Comparison of ENCODE assay signal across 12 cellular contexts in the genomic region with DNA sequence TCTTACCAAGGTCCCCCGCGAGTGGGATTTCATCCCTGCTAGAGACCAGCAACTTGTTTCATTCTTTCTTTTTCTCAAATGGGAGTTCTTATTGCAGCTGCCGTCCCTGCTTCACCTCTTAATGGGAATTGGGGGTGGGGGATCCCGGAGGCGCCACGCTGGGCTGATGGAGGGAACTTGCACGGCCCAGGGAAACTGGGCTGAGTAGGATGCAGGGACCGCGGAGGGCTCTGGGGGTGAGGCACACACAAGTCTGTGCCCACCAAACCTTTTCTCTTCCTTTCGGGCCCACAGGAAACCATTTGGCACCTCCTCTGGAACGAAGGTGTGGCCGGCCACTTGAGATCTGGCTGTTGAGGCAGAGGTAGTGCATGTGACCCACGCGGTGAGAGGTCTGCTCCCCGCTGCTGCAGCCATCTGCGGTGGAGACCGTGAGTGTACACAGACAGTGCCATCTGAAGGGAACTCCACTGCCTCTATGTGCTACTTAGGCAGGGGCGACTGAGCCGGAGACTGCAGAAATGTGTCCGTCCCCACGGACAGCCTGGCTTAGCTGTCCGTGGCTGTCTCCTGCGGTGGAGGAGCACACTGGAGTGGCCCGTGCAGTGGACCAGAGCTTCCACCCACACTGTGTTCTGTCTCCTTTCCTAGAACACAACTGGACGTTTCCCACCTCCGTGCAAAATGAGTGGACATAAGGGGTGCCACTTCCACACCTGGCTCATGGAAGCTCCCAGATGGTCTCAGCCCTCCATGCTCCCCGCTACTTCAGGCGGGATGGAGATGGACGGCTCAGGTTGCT. TPM values are rescaled to one million over a fixed set of nuclear protein-coding genes. Genes with fewer than 3 reads are reported as not detected.
DNase-seq lines count a peak whose midpoint lies in the region; ATAC-seq and TF ChIP-seq lines count a peak whose summit lies in the region.
"Had no signal": no experiment of that assay in that cellular context is flagged by ENCODE, and none has a peak within 500 bp of the region (broad histone marks: within the 10 kb centered on the region; RNA-seq: fewer than 3 reads in every experiment).

No MANE protein-coding gene starts in this region.

- peak overlapping the region; percentile 35 for H3K4me2 ChIP-seq in SU-DHL-6 (ENCODE audit: low read depth, low read length, poor library complexity, severe bottlenecking)

- no peaks in the 10 kb centered on the region for H3K9me3 ChIP-seq in SU-DHL-6 (ENCODE audit: insufficient read depth, low read length)

- H4K20me1 ChIP-seq in SU-DHL-6 (ENCODE audit: low read depth, low read length), result no peaks in the 10 kb centered on the region

- intact Hi-C loops in sciatic nerve (cut with DNase I), result loop anchor here (10.0 kb wide), 1 partner anchor 116 kb away; no protein-coding TSS in a partner anchor

- H3K27me3 ChIP-seq in SU-DHL-6 (ENCODE audit: low read length), result no peaks in the 10 kb centered on the region

- no peak overlapping the region for H3K9ac ChIP-seq in SU-DHL-6 (ENCODE audit: low read length)

- no peak overlapping the region for H2AFZ ChIP-seq in SU-DHL-6 (ENCODE audit: low read depth, low read length, severe bottlenecking)

- ATAC-seq in sciatic nerve, result peak; percentile 63
- no peak for ATAC-seq in HG03460 (IDR thresholded peaks at IDR 0.05; ENCODE audit: unreplicated experiment)
- no peak for ATAC-seq in GM18502 (IDR thresholded peaks at IDR 0.05; ENCODE audit: poor library complexity, unreplicated experiment)
- ATAC-seq: activated CD8-positive, alpha-beta T cell treated with anti-CD3 and anti-CD28 coated beads, Interleukin-2, amount 10 ng/mL, durations not matched to agents 7 days and 5 days; natural killer cell treated with Interleukin-12 subunit alpha and Interleukin-12 subunit beta and Interleukin-15 and Interleukin-18, amount 100 ng/mL, for 72 hours had no signal

- peak overlapping the region; percentile 54 for H3K27ac ChIP-seq in SU-DHL-6 (ENCODE audit: low read depth, low read length)
- H3K27ac ChIP-seq: SK-N-MC had no signal

- TF ChIP-seq CTCF in SU-DHL-6 (IDR thresholded peaks at IDR 0.05; ENCODE audit: insufficient read depth, low read length, poor library complexity, severe bottlenecking), result no peak

- peaks cover 15% of the 10 kb centered on the region for H3F3A ChIP-seq in SU-DHL-6 (ENCODE audit: insufficient read depth)

- H3K36me3 ChIP-seq in SU-DHL-6 (ENCODE audit: low read length), result peaks cover 12% of the 10 kb centered on the region

- H3K79me2 ChIP-seq in SU-DHL-6 (ENCODE audit: insufficient read depth, low read length), result no peaks in the 10 kb centered on the region

- no peak overlapping the region for H3K4me3 ChIP-seq in SU-DHL-6 (ENCODE audit: insufficient read depth, low read length, poor library complexity, severe bottlenecking)
- H3K4me3 ChIP-seq: SK-N-MC had no signal

- DNase-seq in DMS79 (lab: John Stamatoyannopoulos, UW), result peak; percentile 74
- DNase-seq in NCI-H1092 treated with DMSO at 0.1 percent for 48 hours (lab: John Stamatoyannopoulos, UW), result peak; percentile 44
- DNase-seq in sciatic nerve (ENCODE audit: low spot score), result no peak
- no peak for DNase-seq in NK-92 (lab: John Stamatoyannopoulos, UW; ENCODE audit: unreplicated experiment)
- DNase-seq: activated CD8-positive, alpha-beta T cell treated with anti-CD3 and anti-CD28 coated beads, Interleukin-2, amount 10 ng/mL, durations not matched to agents 7 days and 5 days; endodermal cell had no signal

- no peaks in the 10 kb centered on the region for H3K9me2 ChIP-seq in SU-DHL-6 (replicated peaks; ENCODE audit: insufficient read depth, low read length)

RNA-seq across cellular contexts. Expression of a gene that starts 42.1 kb away (rescaled TPM):
- total RNA-seq in sciatic nerve, result 16.6 TPM
- total RNA-seq: chondrocyte had no signal

RNA-seq across cellular contexts. Expression of a gene that starts 49.0 kb away (rescaled TPM):
- 42.9 TPM for total RNA-seq in sciatic nerve

Comparison
In these comparisons a context has a peak if more than half of its experiments do, and no peak if none do; other contexts are left out.
1. DNase-seq: peak in DMS79 (single experiment) and NCI-H1092 treated with DMSO at 0.1 percent for 48 hours (single experiment); none in sciatic nerve (single experiment) and NK-92 (single experiment).